8 cellular contexts compared by ENCODE assay signal in genomic region chr19:19489804-19490204, GRCh38. TPM values are rescaled to one million over a fixed set of nuclear protein-coding genes. Genes with fewer than 3 reads are reported as not detected.
DNase-seq lines count a peak whose midpoint lies in the region; ATAC-seq and TF ChIP-seq lines count a peak whose summit lies in the region.

No MANE protein-coding gene starts in this region.

- peaks cover 55% of the 10 kb centered on the region for H3K4me1 ChIP-seq in lower lobe of right lung
- peaks cover 0 to 50% (median 29%) of the 10 kb centered on the region in 4 donors for H3K4me1 ChIP-seq in tibial artery

- intact Hi-C loops in lower lobe of right lung (cut with DNase I) (loop anchor here (10.0 kb wide), 1 partner anchor 125 kb away; no protein-coding TSS in a partner anchor), tibial artery (cut with DNase I; ENCODE audit: low total_unique reads) (loop anchor here (2.0 kb wide), 1 partner anchor 123 kb away; no protein-coding TSS in a partner anchor)

- H3K27ac Mint-ChIP-seq in T-helper 2 cell treated with Interferon-gamma antibody and Interleukin-4, amounts not matched to agents 5 μg/mL and 100 μg/mL, for 36 hours: peak overlapping the region; percentile 100

- in situ Hi-C loops in brain microvascular endothelial cell (cut with HindIII; ENCODE audit: low pct_ligation_motif_present, low sequenced_read_pairs): no loop called here

- H3K27me3 ChIP-seq in brain microvascular endothelial cell (replicated peaks) (no peaks in the 10 kb centered on the region), lower lobe of right lung (ENCODE audit: low read depth) (no peaks in the 10 kb centered on the region), tibial artery (no peaks in the 10 kb centered on the region)

- H3K9me3 ChIP-seq in lower lobe of right lung: no peaks in the 10 kb centered on the region
- H3K9me3 ChIP-seq in tibial artery: no peaks in the 10 kb centered on the region

- no peaks in the 10 kb centered on the region for H3K27me3 Mint-ChIP-seq in T-helper 2 cell treated with Interferon-gamma antibody and Interleukin-4, amounts not matched to agents 5 μg/mL and 100 μg/mL, for 36 hours (ENCODE audit: low read depth)

- H3K27ac ChIP-seq in brain microvascular endothelial cell (peak overlapping the region; percentile 86), lower lobe of right lung (peak overlapping the region; percentile 86), tibial artery (peak overlapping the region; percentile 78 to 86)

- no peak for ATAC-seq in lower lobe of right lung
- no peak for ATAC-seq in HG02798 (IDR thresholded peaks at IDR 0.05; ENCODE audit: poor library complexity, unreplicated experiment)
- ATAC-seq in HG03354 (IDR thresholded peaks at IDR 0.05; ENCODE audit: poor library complexity, severe bottlenecking, unreplicated experiment): no peak

- H3K36me3 ChIP-seq in brain microvascular endothelial cell (replicated peaks): peaks cover 12% of the 10 kb centered on the region
- peaks cover 39% of the 10 kb centered on the region for H3K36me3 ChIP-seq in lower lobe of right lung
- peaks cover 20 to 35% (median 26%) of the 10 kb centered on the region in 3 donors for H3K36me3 ChIP-seq in tibial artery

- H3K4me3 ChIP-seq in brain microvascular endothelial cell (ENCODE audit: low read depth, low read length) (no peak overlapping the region), lower lobe of right lung (peak overlapping the region; percentile 17), tibial artery (peak overlapping the region in 1 of 2 donors; percentile 32)

- H3K4me1 Mint-ChIP-seq in T-helper 2 cell treated with Interferon-gamma antibody and Interleukin-4, amounts not matched to agents 5 μg/mL and 100 μg/mL, for 36 hours (ENCODE audit: low read depth): peaks cover 32% of the 10 kb centered on the region

- no peaks in the 10 kb centered on the region for H3K9me3 Mint-ChIP-seq in T-helper 2 cell treated with Interferon-gamma antibody and Interleukin-4, amounts not matched to agents 5 μg/mL and 100 μg/mL, for 36 hours

- peak overlapping the region; percentile 81 for H3K4me3 Mint-ChIP-seq in T-helper 2 cell treated with Interferon-gamma antibody and Interleukin-4, amounts not matched to agents 5 μg/mL and 100 μg/mL, for 36 hours

- TF ChIP-seq CTCF in brain microvascular endothelial cell (IDR thresholded peaks at IDR 0.05; ENCODE audit: low read depth, low read length, missing control alignments) (no peak), lower lobe of right lung (IDR thresholded peaks at IDR 0.05) (no peak), tibial artery (IDR thresholded peaks at IDR 0.05) (no peak)

- DNase-seq in T-helper 2 cell treated with Interferon-gamma antibody and Interleukin-4, amounts not matched to agents 5 μg/mL and 100 μg/mL, for 36 hours (ENCODE audit: low spot score): no peak
- DNase-seq in T-helper 2 cell: no peak
- no peak for DNase-seq in brain microvascular endothelial cell
- DNase-seq in lower lobe of right lung: no peak
- DNase-seq in tibial artery: no peak
- DNase-seq in HK-2 (ENCODE audit: unreplicated experiment): no peak

- peaks cover 27% of the 10 kb centered on the region for H3K36me3 Mint-ChIP-seq in T-helper 2 cell treated with Interferon-gamma antibody and Interleukin-4, amounts not matched to agents 5 μg/mL and 100 μg/mL, for 36 hours (ENCODE audit: low read depth)

RNA-seq across cellular contexts. Expression of gene TSSK6, which starts 25.5 kb away (rescaled TPM):
- 2.9 TPM for total RNA-seq in lower lobe of right lung

RNA-seq across cellular contexts. Expression of gene NDUFA13, which starts 26.2 kb away (rescaled TPM):
- 218 TPM for total RNA-seq in lower lobe of right lung

RNA-seq across cellular contexts. Expression of gene YJEFN3, which starts 38.9 kb away (rescaled TPM):
- total RNA-seq in lower lobe of right lung: 6.6 TPM

RNA-seq across cellular contexts. Expression of gene CILP2, which starts 48.3 kb away (rescaled TPM):
- total RNA-seq in lower lobe of right lung: 0.12 TPM
